Comparison of ENCODE assay signal across 20 cellular contexts in genomic region chr2:166091439-166091838, GRCh38. TPM values are rescaled to one million over a fixed set of nuclear protein-coding genes. Genes with fewer than 3 reads are reported as not detected.
DNase-seq lines count a peak whose midpoint lies in the region; ATAC-seq and TF ChIP-seq lines count a peak whose summit lies in the region.
"Had no signal": no experiment of that assay in that cellular context is flagged by ENCODE, and none has a peak within 500 bp of the region (broad histone marks: within the 10 kb centered on the region; RNA-seq: fewer than 3 reads in every experiment).

No MANE protein-coding gene starts in this region.

- H3K27me3 Mint-ChIP-seq in brain, result peaks cover 4% of the 10 kb centered on the region
- no peaks in the 10 kb centered on the region for H3K27me3 Mint-ChIP-seq in nephron progenitor cell (ENCODE audit: low read depth, poor library complexity)

- intact Hi-C loops in IMR-90 (cut with micrococcal nuclease), result no loop called here

- peak overlapping the region; percentile 50; the same call in 1 of the 2 replicates for H2BK20ac ChIP-seq in IMR-90 (ENCODE audit: low read depth, low read length)

- no peak overlapping the region for H2BK15ac ChIP-seq in IMR-90 (ENCODE audit: low read depth, low read length)

- H3K36me3 ChIP-seq in IMR-90 (ENCODE audit: control insufficient read depth, insufficient read depth, low read length), result no peaks in the 10 kb centered on the region
- H3K36me3 ChIP-seq: thyroid gland, WERI-Rb-1 had no signal

- 0 out of 2 replicates have a peak overlapping the region, but pooled peaks have one; percentile 22 for H3K14ac ChIP-seq in IMR-90 (replicated peaks; ENCODE audit: low read depth, low read length)

- TF ChIP-seq CTCF in IMR-90 (conservative IDR thresholded peaks at IDR 0.05; ENCODE audit: low read depth, low read length), result no peak
- no peak for TF ChIP-seq CTCF in brain (conservative IDR thresholded peaks at IDR 0.05)
- no peak for TF ChIP-seq CTCF in nephron progenitor cell (IDR thresholded peaks at IDR 0.05)

- no peak overlapping the region for H3K9ac ChIP-seq in IMR-90 (ENCODE audit: low read depth, low read length)

- H4K20me1 ChIP-seq in IMR-90 (ENCODE audit: insufficient read depth, low read length), result no peaks in the 10 kb centered on the region

- H3K4me2 ChIP-seq in IMR-90 (ENCODE audit: low read depth, low read length), result no peak overlapping the region

- H3K27ac ChIP-seq in IMR-90 (ENCODE audit: insufficient read depth, low read length), result no peak overlapping the region; the same call in 1 of the 2 replicates
- H3K27ac ChIP-seq: C4-2B, HL-60, thyroid gland, WERI-Rb-1 had no signal

- H3K23ac ChIP-seq in IMR-90 (ENCODE audit: low read depth, low read length), result no peak overlapping the region

- H3K9me1 ChIP-seq in IMR-90 (ENCODE audit: insufficient read depth, low read length), result no peaks in the 10 kb centered on the region

- no peak overlapping the region for H4K91ac ChIP-seq in IMR-90 (ENCODE audit: insufficient read depth, low read depth, low read length)

- H2AK5ac ChIP-seq in IMR-90 (ENCODE audit: low read depth, low read length), result no peak overlapping the region

- WGBS in IMR-90 (ENCODE audit: extremely low coverage in 2 of 2, insufficient read length in 1 of 2), 2 experiments, result no CpG with 5 or more reads among the region's 3 CpGs

- no peak overlapping the region for H3K56ac ChIP-seq in IMR-90 (ENCODE audit: extremely low read depth, insufficient read depth, low read length)

- no peak overlapping the region for H3K18ac ChIP-seq in IMR-90 (ENCODE audit: low read depth, low read length)

- H3K4me1 ChIP-seq in IMR-90 (ENCODE audit: control insufficient read depth, insufficient read depth, low read length), result peaks cover 3% of the 10 kb centered on the region
- H3K4me1 ChIP-seq: thyroid gland had no signal

- H2AFZ ChIP-seq in IMR-90 (replicated peaks; ENCODE audit: low read length, poor library complexity), result no peak overlapping the region

- TF ChIP-seq POLR2A in IMR-90 (IDR thresholded peaks at IDR 0.05; ENCODE audit: low read depth, low read length), result no peak

- TF ChIP-seq RAD21 in IMR-90 (IDR thresholded peaks at IDR 0.05; ENCODE audit: low read length), result no peak

- peak; percentile 47 for ATAC-seq in IMR-90 (ENCODE audit: low read depth)
- ATAC-seq: left cardiac atrium, SK-N-SH treated with all-trans-retinoic acid at 6 μM for 48 hours had no signal

- dilution Hi-C loops in IMR-90 (cut with HindIII; ENCODE audit: low sequenced_read_pairs, unreplicated experiment), result no loop called here

- no peaks in the 10 kb centered on the region for H3K27me3 ChIP-seq in IMR-90 (ENCODE audit: control insufficient read depth, insufficient read depth, low read length)
- H3K27me3 ChIP-seq: thyroid gland had no signal

- in situ Hi-C loops in IMR-90 (cut with MboI; ENCODE audit: low sequenced_read_pairs), result no loop called here

- H3K4me3 ChIP-seq in IMR-90 (ENCODE audit: insufficient read depth, low read depth, low read length), result no peak overlapping the region
- H3K4me3 ChIP-seq: thyroid gland had no signal

- peaks cover 23% of the 10 kb centered on the region for H3K4me1 Mint-ChIP-seq in brain
- peaks cover 6% of the 10 kb centered on the region for H3K4me1 Mint-ChIP-seq in nephron progenitor cell

- no peaks in the 10 kb centered on the region for H3K79me1 ChIP-seq in IMR-90 (ENCODE audit: low read depth in 1 of 2, low read length in 2 of 2)

- no peak overlapping the region for H2BK5ac ChIP-seq in IMR-90 (ENCODE audit: low read depth, low read length, poor library complexity, severe bottlenecking)

- H3K4ac ChIP-seq in IMR-90 (ENCODE audit: low read depth, low read length), result peak overlapping the region; percentile 24; the same call in 1 of the 2 replicates

- H3K9me3 Mint-ChIP-seq in brain, result no peaks in the 10 kb centered on the region
- H3K9me3 Mint-ChIP-seq in nephron progenitor cell, result no peaks in the 10 kb centered on the region

- DNase-seq in Ammon's horn (ENCODE audit: low spot score), result peak; percentile 29
- peak; percentile 32 for DNase-seq in IMR-90
- DNase-seq in iPS-NIHi11 (ENCODE audit: low spot score), result peak; percentile 17
- DNase-seq in stimulated activated CD4-positive, alpha-beta T cell treated with anti-CD3 and anti-CD28 coated beads, Interleukin-12 subunit alpha, Interleukin-12 subunit beta, amount 100 ng/mL, for 4 hours, result no peak
- DNase-seq in nephron progenitor cell, result no peak
- DNase-seq in HCEC 1CT, result no peak
- DNase-seq in 8988T, result no peak
- DNase-seq: activated gamma-delta T cell; left cardiac atrium; NCI-H2107; retina; stimulated activated CD4-positive, alpha-beta T cell treated with anti-CD3 and anti-CD28 coated beads, Interleukin-4, amount 100 ng/mL, for 1 hour; thyroid gland; WERI-Rb-1 had no signal

- H3K36me3 Mint-ChIP-seq in brain, result no peaks in the 10 kb centered on the region
- no peaks in the 10 kb centered on the region for H3K36me3 Mint-ChIP-seq in nephron progenitor cell (ENCODE audit: low read depth)

- no TSS peak for BruUV-seq in IMR-90 (replicated peaks; lab: Mats Ljungman, UMichigan)

- peak overlapping the region; percentile 70; the same call in 1 of the 2 replicates for H4K5ac ChIP-seq in IMR-90 (ENCODE audit: low read depth, low read length)

- no peak overlapping the region for H4K8ac ChIP-seq in IMR-90 (ENCODE audit: low read depth in 2 of 2, low read length in 2 of 2)

- peak overlapping the region; percentile 56; the same call in 1 of the 2 replicates for H2BK120ac ChIP-seq in IMR-90 (ENCODE audit: low read depth, low read length)

- no peaks in the 10 kb centered on the region for H3K9me3 ChIP-seq in IMR-90 (ENCODE audit: control insufficient read depth, insufficient read depth, low read length)
- H3K9me3 ChIP-seq: thyroid gland had no signal

- POLR2A ChIA-PET in IMR-90 (lab: Charles Lee; ENCODE audit: unreplicated experiment), result no interaction called here

- CTCF ChIA-PET in IMR-90 (lab: Yijun Ruan, JAX), result interaction anchor here (1.6 kb wide), 1 partner anchor 15 kb away, joined by 5 read pairs; no protein-coding TSS in a partner anchor

- H2AK9ac ChIP-seq in IMR-90 (replicated peaks; ENCODE audit: low read depth, low read length, poor library complexity), result no peak overlapping the region

- H3K27ac Mint-ChIP-seq in brain (peak overlapping the region in 3 of 5 experiments; percentile 22 to 75 (median 68)), nephron progenitor cell (no peak overlapping the region)

- H3K4me3 Mint-ChIP-seq in brain (peak overlapping the region in 3 of 5 experiments; percentile 45 to 76 (median 66)), nephron progenitor cell (no peak overlapping the region)

TF ChIP-seq in IMR-90, 13 proteins besides CTCF, POLR2A, EP300 and RAD21:
- TF ChIP-seq USF2 (IDR thresholded peaks at IDR 0.05; ENCODE audit: low read depth, low read length), result no peak
- TF ChIP-seq RCOR1 (IDR thresholded peaks at IDR 0.05; ENCODE audit: insufficient replicate concordance, low read length), result no peak
- peak; percentile 76 for TF ChIP-seq NFE2L2 (IDR thresholded peaks at IDR 0.05; ENCODE audit: low read depth, low read length)
- TF ChIP-seq MXI1 (IDR thresholded peaks at IDR 0.05; ENCODE audit: borderline replicate concordance, low read depth, low read length), result no peak
- TF ChIP-seq MAZ (IDR thresholded peaks at IDR 0.05; ENCODE audit: borderline replicate concordance, low read depth, low read length), result no peak
- no peak for TF ChIP-seq CHD1 (IDR thresholded peaks at IDR 0.05; ENCODE audit: low read depth, low read length)
- TF ChIP-seq MAFK (IDR thresholded peaks at IDR 0.05; ENCODE audit: low read depth, low read length), result peak; percentile 69
- TF ChIP-seq CEBPB (IDR thresholded peaks at IDR 0.05; ENCODE audit: low read depth, low read length), result no peak
- no peak for TF ChIP-seq RFX5 (IDR thresholded peaks at IDR 0.05; ENCODE audit: low read depth, low read length)
- TF ChIP-seq BHLHE40 (IDR thresholded peaks at IDR 0.05; ENCODE audit: low read depth, low read length), result no peak
- no peak for TF ChIP-seq SMC3 (IDR thresholded peaks at IDR 0.05; ENCODE audit: low read depth, low read length)
- no peak for TF ChIP-seq FOS (IDR thresholded peaks at IDR 0.05; ENCODE audit: low read depth, low read length)
- TF ChIP-seq, protein P1, sequence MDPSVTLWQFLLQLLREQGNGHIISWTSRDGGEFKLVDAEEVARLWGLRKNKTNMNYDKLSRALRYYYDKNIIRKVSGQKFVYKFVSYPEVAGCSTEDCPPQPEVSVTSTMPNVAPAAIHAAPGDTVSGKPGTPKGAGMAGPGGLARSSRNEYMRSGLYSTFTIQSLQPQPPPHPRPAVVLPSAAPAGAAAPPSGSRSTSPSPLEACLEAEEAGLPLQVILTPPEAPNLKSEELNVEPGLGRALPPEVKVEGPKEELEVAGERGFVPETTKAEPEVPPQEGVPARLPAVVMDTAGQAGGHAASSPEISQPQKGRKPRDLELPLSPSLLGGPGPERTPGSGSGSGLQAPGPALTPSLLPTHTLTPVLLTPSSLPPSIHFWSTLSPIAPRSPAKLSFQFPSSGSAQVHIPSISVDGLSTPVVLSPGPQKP (IDR thresholded peaks at IDR 0.05; ENCODE audit: borderline replicate concordance, low read depth, low read length), result no peak

RNA-seq across cellular contexts. Expression of gene SCN1A, which starts 36.4 kb away (rescaled TPM):
- under 0.01 TPM in 2 replicates for total RNA-seq in IMR-90 (2012; rRNA removed)
- polyA plus RNA-seq in IMR-90 (2012; rRNA removed), result not detected in 2 replicates
- not detected in 2 replicates for polyA plus RNA-seq in IMR-90 (2012; cell fraction: cytosol; rRNA removed)
- polyA plus RNA-seq in IMR-90 (2012; cell fraction: nucleus; rRNA removed; ENCODE audit: low replicate concordance), result 0.01 and 0.10 TPM in 2 replicates
- polyA plus RNA-seq in brain (ENCODE audit: insufficient read depth, low read depth, low replicate concordance), result 1.0 TPM
- total RNA-seq: activated CD8-positive, alpha-beta memory T cell treated with anti-CD3 and anti-CD28 coated beads for 36 hours; myocyte; thyroid gland had no signal

Comparison
In these comparisons a context has a peak if more than half of its experiments do, and no peak if none do; other contexts are left out.
1. DNase-seq: peak in Ammon's horn (single experiment), IMR-90 (single experiment) and iPS-NIHi11 (single experiment); none in stimulated activated CD4-positive, alpha-beta T cell treated with anti-CD3 and anti-CD28 coated beads, Interleukin-12 subunit alpha, Interleukin-12 subunit beta, amount 100 ng/mL, for 4 hours (single experiment), nephron progenitor cell (single experiment), HCEC 1CT (single experiment) and 8988T (single experiment).